In the genomic region with DNA sequence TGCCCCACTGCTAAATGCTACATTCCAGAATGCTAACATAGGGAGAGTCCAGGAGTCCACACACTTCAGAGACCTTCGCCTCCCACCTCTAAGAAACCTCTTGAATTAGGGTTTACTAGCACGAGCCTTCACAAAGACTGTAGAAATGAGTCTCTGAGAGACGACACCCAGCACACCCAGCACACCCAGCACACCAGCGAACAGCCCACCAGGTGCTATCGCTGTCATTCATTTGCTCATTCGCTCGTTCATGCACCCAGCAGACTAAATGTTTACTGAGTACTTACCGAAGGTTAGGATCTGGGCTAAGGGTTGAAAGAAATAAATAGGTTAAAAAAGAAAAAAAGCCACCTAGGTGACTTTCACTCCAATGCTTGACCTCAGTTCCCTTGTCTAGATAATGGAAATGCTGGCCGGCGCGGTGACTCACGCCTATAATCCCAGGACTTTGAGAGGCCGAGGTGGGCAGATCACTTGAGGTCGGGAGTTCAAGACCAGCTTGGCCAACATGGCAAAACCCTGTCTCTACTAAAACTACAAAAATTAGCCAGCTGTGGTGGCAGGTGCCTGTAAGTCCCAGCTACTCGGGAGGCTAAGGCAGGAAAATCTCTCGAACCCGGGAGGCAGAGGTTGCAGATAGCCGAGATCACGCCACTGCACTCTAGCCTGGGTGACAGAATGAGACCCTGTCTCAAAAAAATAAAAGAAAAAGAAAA, we compare ENCODE assay signal across 2 cellular contexts.
A peak's percentile ranks its signal among the peaks of the same experiment; 100 is the strongest.
TF ChIP-seq lines count a peak whose summit lies in the region.

No MANE protein-coding gene starts in this region.

TF ChIP-seq in A549, 52 proteins besides CTCF, POLR2A, EP300 and RAD21:
- TF ChIP-seq FOSL2 (IDR thresholded peaks at IDR 0.05) = no peak
- peak; percentile 78 for TF ChIP-seq FOSL2 (CRISPR knock-in tag; IDR thresholded peaks at IDR 0.05)
- TF ChIP-seq SREBF2 (IDR thresholded peaks at IDR 0.05) = no peak

TF ChIP-seq in H1, 55 proteins besides CTCF, POLR2A, EP300 and RAD21:
- TF ChIP-seq NANOG (IDR thresholded peaks at IDR 0.05; ENCODE audit: insufficient read depth, low read depth, low read length, poor library complexity, severe bottlenecking) = no peak
- no peak for TF ChIP-seq CTBP2 (IDR thresholded peaks at IDR 0.05; ENCODE audit: borderline replicate concordance, insufficient read depth, insufficient read length, low read length)
- TF ChIP-seq, protein P1, sequence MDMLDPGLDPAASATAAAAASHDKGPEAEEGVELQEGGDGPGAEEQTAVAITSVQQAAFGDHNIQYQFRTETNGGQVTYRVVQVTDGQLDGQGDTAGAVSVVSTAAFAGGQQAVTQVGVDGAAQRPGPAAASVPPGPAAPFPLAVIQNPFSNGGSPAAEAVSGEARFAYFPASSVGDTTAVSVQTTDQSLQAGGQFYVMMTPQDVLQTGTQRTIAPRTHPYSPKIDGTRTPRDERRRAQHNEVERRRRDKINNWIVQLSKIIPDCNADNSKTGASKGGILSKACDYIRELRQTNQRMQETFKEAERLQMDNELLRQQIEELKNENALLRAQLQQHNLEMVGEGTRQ (IDR thresholded peaks at IDR 0.05; ENCODE audit: low read length) = no peak
- TF ChIP-seq BCL11A (IDR thresholded peaks at IDR 0.05; ENCODE audit: low read depth in 2 of 2, low read length in 2 of 2) = no peak
- no peak for TF ChIP-seq RFX5 (IDR thresholded peaks at IDR 0.05; ENCODE audit: borderline replicate concordance, low read depth, low read length)
